In genomic region chr5:143427122-143427735, GRCh38 we compare ENCODE assay signal across 13 cellular contexts. TPM values are rescaled to one million over a fixed set of nuclear protein-coding genes. Genes with fewer than 3 reads are reported as not detected.
DNase-seq lines count a peak whose midpoint lies in the region; ATAC-seq and TF ChIP-seq lines count a peak whose summit lies in the region.
"Had no signal": no experiment of that assay in that cellular context is flagged by ENCODE, and none has a peak within 500 bp of the region (broad histone marks: within the 10 kb centered on the region; RNA-seq: fewer than 3 reads in every experiment).

No MANE protein-coding gene starts in this region.

- peaks cover 27% of the 10 kb centered on the region for H3K4me1 Mint-ChIP-seq in activated CD8-positive, alpha-beta memory T cell treated with anti-CD3 and anti-CD28 coated beads, Interleukin-2, amount 10 ng/mL, durations not matched to agents 7 days and 5 days
- peaks cover 19 to 40% of the 10 kb centered on the region in 2 donors for H3K4me1 Mint-ChIP-seq in stimulated activated naive B cell treated with anti-CD40 and anti-IgM and Interleukin-4, amounts not matched to agents 10 μg/mL and 1 μg/mL and 100 μg/mL, for 72 hours

- no peaks in the 10 kb centered on the region for H3K27me3 Mint-ChIP-seq in activated CD8-positive, alpha-beta memory T cell treated with anti-CD3 and anti-CD28 coated beads, Interleukin-2, amount 10 ng/mL, durations not matched to agents 7 days and 5 days
- H3K27me3 Mint-ChIP-seq in stimulated activated naive B cell treated with anti-CD40 and anti-IgM and Interleukin-4, amounts not matched to agents 10 μg/mL and 1 μg/mL and 100 μg/mL, for 72 hours = no peaks in the 10 kb centered on the region

- CTCF ChIA-PET in activated CD8-positive, alpha-beta memory T cell treated with anti-CD3 and anti-CD28 coated beads, Interleukin-2, amount 10 ng/mL, durations not matched to agents 7 days and 5 days (lab: Charles Lee) = interaction anchor here (1.1 kb wide), 1 partner anchor 19 kb away, joined by 3 read pairs; no protein-coding TSS in a partner anchor

- no peak for TF ChIP-seq CTCF in colonic mucosa (IDR thresholded peaks at IDR 0.05)

- H3K4me3 Mint-ChIP-seq in activated CD8-positive, alpha-beta memory T cell treated with anti-CD3 and anti-CD28 coated beads, Interleukin-2, amount 10 ng/mL, durations not matched to agents 7 days and 5 days = no peak overlapping the region
- no peak overlapping the region for H3K4me3 Mint-ChIP-seq in stimulated activated naive B cell treated with anti-CD40 and anti-IgM and Interleukin-4, amounts not matched to agents 10 μg/mL and 1 μg/mL and 100 μg/mL, for 72 hours

- no peaks in the 10 kb centered on the region for H3K9me3 ChIP-seq in colonic mucosa
- H3K9me3 ChIP-seq: thoracic aorta had no signal

- no peaks in the 10 kb centered on the region for H3K36me3 ChIP-seq in colonic mucosa
- H3K36me3 ChIP-seq: thoracic aorta, WERI-Rb-1 had no signal

- no peak overlapping the region for H3K9ac ChIP-seq in colonic mucosa (ENCODE audit: low read depth in 2 of 2, low read length in 2 of 2)

- DNase-seq in activated CD8-positive, alpha-beta memory T cell treated with anti-CD3 and anti-CD28 coated beads, Interleukin-2, amount 10 ng/mL, durations not matched to agents 7 days and 5 days = no peak
- no peak for DNase-seq in activated CD8-positive, alpha-beta memory T cell treated with anti-CD3 and anti-CD28 coated beads for 24 hours
- no peak for DNase-seq in stimulated activated naive B cell treated with anti-CD40 and anti-IgM and Interleukin-4, amounts not matched to agents 10 μg/mL and 1 μg/mL and 100 μg/mL, for 72 hours
- no peak for DNase-seq in colonic mucosa
- no peak for DNase-seq in mucosa of gallbladder (ENCODE audit: low spot score)
- DNase-seq: Calu3, NCI-H1092, NCI-H2227 treated with DMSO at 0.1 percent for 48 hours, WERI-Rb-1 had no signal

- H3K36me3 Mint-ChIP-seq in activated CD8-positive, alpha-beta memory T cell treated with anti-CD3 and anti-CD28 coated beads, Interleukin-2, amount 10 ng/mL, durations not matched to agents 7 days and 5 days = peaks cover 11% of the 10 kb centered on the region
- peaks cover 3 to 7% of the 10 kb centered on the region in 2 donors for H3K36me3 Mint-ChIP-seq in stimulated activated naive B cell treated with anti-CD40 and anti-IgM and Interleukin-4, amounts not matched to agents 10 μg/mL and 1 μg/mL and 100 μg/mL, for 72 hours

- H3K4me3 ChIP-seq in colonic mucosa = no peak overlapping the region
- H3K4me3 ChIP-seq: thoracic aorta had no signal

- ATAC-seq in activated CD8-positive, alpha-beta memory T cell treated with anti-CD3 and anti-CD28 coated beads, Interleukin-2, amount 10 ng/mL, durations not matched to agents 7 days and 5 days = peak; percentile 33
- ATAC-seq in GM21447 (IDR thresholded peaks at IDR 0.05; ENCODE audit: unreplicated experiment) (peak; percentile 35), HG03175 (IDR thresholded peaks at IDR 0.05; ENCODE audit: unreplicated experiment) (peak; percentile 32), HG03571 (IDR thresholded peaks at IDR 0.05; ENCODE audit: unreplicated experiment) (no peak)
- ATAC-seq in stimulated activated naive B cell treated with anti-CD40 and anti-IgM and Interleukin-4, amounts not matched to agents 10 μg/mL and 1 μg/mL and 100 μg/mL, for 72 hours (replicated peaks) = peak; percentile 78 to 81

- no peaks in the 10 kb centered on the region for H3K4me1 ChIP-seq in colonic mucosa

- H3K9me3 Mint-ChIP-seq in activated CD8-positive, alpha-beta memory T cell treated with anti-CD3 and anti-CD28 coated beads, Interleukin-2, amount 10 ng/mL, durations not matched to agents 7 days and 5 days (ENCODE audit: low read depth) = no peaks in the 10 kb centered on the region
- H3K9me3 Mint-ChIP-seq in stimulated activated naive B cell treated with anti-CD40 and anti-IgM and Interleukin-4, amounts not matched to agents 10 μg/mL and 1 μg/mL and 100 μg/mL, for 72 hours = no peaks in the 10 kb centered on the region

- intact Hi-C loops in colonic mucosa (cut with DNase I) = no loop called here

- no peak overlapping the region for H3K27ac ChIP-seq in colonic mucosa
- H3K27ac ChIP-seq: thoracic aorta, WERI-Rb-1 had no signal

- H3K27ac Mint-ChIP-seq in activated CD8-positive, alpha-beta memory T cell treated with anti-CD3 and anti-CD28 coated beads, Interleukin-2, amount 10 ng/mL, durations not matched to agents 7 days and 5 days = no peak overlapping the region
- H3K27ac Mint-ChIP-seq in stimulated activated naive B cell treated with anti-CD40 and anti-IgM and Interleukin-4, amounts not matched to agents 10 μg/mL and 1 μg/mL and 100 μg/mL, for 72 hours = no peak overlapping the region

- no peaks in the 10 kb centered on the region for H3K27me3 ChIP-seq in colonic mucosa

RNA-seq across cellular contexts. Expression of gene NR3C1, which starts 23.7 kb away (rescaled TPM):
- 10 to 100 TPM; 66.2 to 77.9 TPM for total RNA-seq in activated CD8-positive, alpha-beta memory T cell treated with anti-CD3 and anti-CD28 coated beads, Interleukin-2, amount 10 ng/mL, durations not matched to agents 7 days and 5 days
- total RNA-seq in colonic mucosa (10 to 100 TPM; 13.0 to 23.5 TPM), mucosa of gallbladder (57.8 TPM)
